11 cellular contexts compared by ENCODE assay signal in genomic region chr1:9125847-9126246, GRCh38. TPM values are rescaled to one million over a fixed set of nuclear protein-coding genes. Genes with fewer than 3 reads are reported as not detected.
DNase-seq lines count a peak whose midpoint lies in the region; ATAC-seq, FAIRE-seq and TF ChIP-seq lines count a peak whose summit lies in the region.
"Not testable (repeated sequence)": the region's sequence is repeated elsewhere in the genome, so short reads cannot be mapped to it uniquely, and the experiment has no call there.
"Had no signal": no experiment of that assay in that cellular context is flagged by ENCODE, and none has a peak within 500 bp of the region (broad histone marks: within the 10 kb centered on the region; RNA-seq: fewer than 3 reads in every experiment).

No MANE protein-coding gene starts in this region.

- H3K36me3 Mint-ChIP-seq in CD4-positive, alpha-beta T cell (ENCODE audit: low read depth) = not testable (repeated sequence)
- peaks cover 23% of the 10 kb centered on the region for H3K36me3 Mint-ChIP-seq in stimulated activated memory B cell treated with anti-CD40 and anti-IgM and Interleukin-4, amounts not matched to agents 10 μg/mL and 1 μg/mL and 100 μg/mL, for 72 hours

- not testable (repeated sequence) for H3K9me3 ChIP-seq in CD4-positive, alpha-beta T cell (ENCODE audit: control insufficient read depth, low read length); KOPT-K1 (ENCODE audit: insufficient read depth, low read length, poor library complexity, severe bottlenecking); esophagus (ENCODE audit: control insufficient read depth in 2 of 2, insufficient read depth in 1 of 2, low read depth in 1 of 2, low read length in 1 of 2); kidney (ENCODE audit: control insufficient read depth in 1 of 2, low read length in 2 of 2)

- H3K27ac Mint-ChIP-seq in CD4-positive, alpha-beta T cell; stimulated activated memory B cell treated with anti-CD40 and anti-IgM and Interleukin-4, amounts not matched to agents 10 μg/mL and 1 μg/mL and 100 μg/mL, for 72 hours: not testable (repeated sequence)

- not testable (repeated sequence) for H3K9ac ChIP-seq in kidney (ENCODE audit: low read length in 2 of 2)

- not testable (repeated sequence) for ATAC-seq in CD4-positive, alpha-beta T cell (ENCODE audit: poor library complexity); stimulated activated memory B cell treated with anti-CD40 and anti-IgM and Interleukin-4, amounts not matched to agents 10 μg/mL and 1 μg/mL and 100 μg/mL, for 72 hours

- peaks cover 55% of the 10 kb centered on the region for H3K4me1 Mint-ChIP-seq in CD4-positive, alpha-beta T cell (ENCODE audit: low read depth)
- peaks cover 70% of the 10 kb centered on the region for H3K4me1 Mint-ChIP-seq in stimulated activated memory B cell treated with anti-CD40 and anti-IgM and Interleukin-4, amounts not matched to agents 10 μg/mL and 1 μg/mL and 100 μg/mL, for 72 hours

- H3K9me3 Mint-ChIP-seq in CD4-positive, alpha-beta T cell; stimulated activated memory B cell treated with anti-CD40 and anti-IgM and Interleukin-4, amounts not matched to agents 10 μg/mL and 1 μg/mL and 100 μg/mL, for 72 hours: not testable (repeated sequence)

- intact Hi-C loops in CD4-positive, alpha-beta T cell (cut with DNase I, micrococcal nuclease) = loop anchor here in 1 of 2 experiments (5.0 to 10.0 kb wide), 4 partner anchors 166 to 906 kb away; partner anchors contain the start of genes CTNNBIP1, SPSB1 and UBE4B
- intact Hi-C loops in kidney (cut with DNase I); posterior vena cava (cut with DNase I): not testable (repeated sequence)

- CTCF ChIA-PET in CD4-positive, alpha-beta T cell (lab: Charles Lee) = interaction anchor here (0.6 to 1.5 kb wide), 3 partner anchors 15 to 1534 kb away, joined by 3 to 9 read pairs (median 3); no protein-coding TSS in a partner anchor

- H3K27me3 Mint-ChIP-seq in CD4-positive, alpha-beta T cell; stimulated activated memory B cell treated with anti-CD40 and anti-IgM and Interleukin-4, amounts not matched to agents 10 μg/mL and 1 μg/mL and 100 μg/mL, for 72 hours: not testable (repeated sequence)

- peak overlapping the region; percentile 38 for H3K4me3 Mint-ChIP-seq in CD4-positive, alpha-beta T cell
- peak overlapping the region; percentile 95 for H3K4me3 Mint-ChIP-seq in stimulated activated memory B cell treated with anti-CD40 and anti-IgM and Interleukin-4, amounts not matched to agents 10 μg/mL and 1 μg/mL and 100 μg/mL, for 72 hours

- not testable (repeated sequence) for H3K36me3 ChIP-seq in KOPT-K1 (ENCODE audit: insufficient read depth, low read length); esophagus (ENCODE audit: control insufficient read depth in 2 of 2, insufficient read depth in 2 of 2, low read length in 1 of 2); kidney (ENCODE audit: control insufficient read depth in 1 of 2, insufficient read depth in 2 of 2, low read length in 2 of 2)

- POLR2A ChIA-PET in CD4-positive, alpha-beta T cell (lab: Charles Lee) = not testable (repeated sequence)

- TF ChIP-seq CTCF in CD4-positive, alpha-beta T cell (IDR thresholded peaks at IDR 0.05); VCaP (conservative IDR thresholded peaks at IDR 0.05); kidney (IDR thresholded peaks at IDR 0.05; ENCODE audit: borderline replicate concordance, extremely low read depth, insufficient read depth): not testable (repeated sequence)

- 70 to 76% methylated on average over 9 of the region's 9 CpGs for WGBS in esophagus, 2 donors

- DNase-seq in CD4-positive, alpha-beta T cell = not testable (repeated sequence)
- DNase-seq in kidney = peak; percentile 10
- peak; percentile 34 for DNase-seq in posterior vena cava (ENCODE audit: low spot score)

- not testable (repeated sequence) for FAIRE-seq in kidney (lab: Jason Lieb, UNC)

- H3K27ac ChIP-seq in CD4-positive, alpha-beta T cell (ENCODE audit: low read depth, low read length); kidney (ENCODE audit: low read depth in 2 of 2, low read length in 2 of 2): not testable (repeated sequence)
- peak overlapping the region; percentile 69 for H3K27ac ChIP-seq in KOPT-K1 (ENCODE audit: low read depth, low read length, poor library complexity, severe bottlenecking)
- H3K27ac ChIP-seq in VCaP = peak overlapping the region; percentile 82
- peak overlapping the region; percentile 45 to 53 for H3K27ac ChIP-seq in esophagus (ENCODE audit: low read depth in 2 of 2, low read length in 1 of 2)

- H3K4me3 ChIP-seq in esophagus (ENCODE audit: low read depth in 1 of 2, low read length in 2 of 2) = peak overlapping the region in 1 of 2 donors; percentile 78
- not testable (repeated sequence) for H3K4me3 ChIP-seq in kidney (ENCODE audit: low read length in 2 of 2)

- H3K27me3 ChIP-seq in CD4-positive, alpha-beta T cell (ENCODE audit: control insufficient read depth, insufficient read depth, low read length); esophagus (ENCODE audit: control insufficient read depth in 1 of 2, insufficient read depth in 2 of 2, low read length in 2 of 2): not testable (repeated sequence)

- not testable (repeated sequence) for H3K4me1 ChIP-seq in esophagus (ENCODE audit: control insufficient read depth in 2 of 2, insufficient read depth in 2 of 2, low read length in 1 of 2); kidney (ENCODE audit: control insufficient read depth in 1 of 2, insufficient read depth in 1 of 2, low read depth in 1 of 2, low read length in 2 of 2)

RNA-seq across cellular contexts. Expression of gene GPR157, which starts 3.1 kb away (rescaled TPM):
- total RNA-seq in CD4-positive, alpha-beta T cell = 1 to 10 TPM; 2.1 to 5.1 TPM
- polyA plus RNA-seq in esophagus = 10 to 100 TPM; 15.7 to 15.9 TPM
- 9.1 TPM for total RNA-seq in kidney
- 3.2 TPM for polyA plus RNA-seq in kidney (ENCODE audit: insufficient read depth, low read depth, low replicate concordance)
- 1 to 10 TPM; 8.3 to 9.9 TPM for total RNA-seq in posterior vena cava

RNA-seq across cellular contexts. Expression of gene SLC2A5, which starts 56.4 kb away (rescaled TPM):
- total RNA-seq in CD4-positive, alpha-beta T cell = not detected
- polyA plus RNA-seq in esophagus = 1 to 10 TPM; 3.5 to 3.6 TPM
- total RNA-seq in kidney = 6.4 TPM
- 9.0 TPM for polyA plus RNA-seq in kidney (ENCODE audit: insufficient read depth, low read depth, low replicate concordance)
- total RNA-seq in posterior vena cava = 1 to 10 TPM; 2.0 to 3.2 TPM
- total RNA-seq: A172; CD8-positive, alpha-beta T cell; H1; HT1080 had no signal
